Comparison of ENCODE assay signal across 1 cellular context in the genomic region with DNA sequence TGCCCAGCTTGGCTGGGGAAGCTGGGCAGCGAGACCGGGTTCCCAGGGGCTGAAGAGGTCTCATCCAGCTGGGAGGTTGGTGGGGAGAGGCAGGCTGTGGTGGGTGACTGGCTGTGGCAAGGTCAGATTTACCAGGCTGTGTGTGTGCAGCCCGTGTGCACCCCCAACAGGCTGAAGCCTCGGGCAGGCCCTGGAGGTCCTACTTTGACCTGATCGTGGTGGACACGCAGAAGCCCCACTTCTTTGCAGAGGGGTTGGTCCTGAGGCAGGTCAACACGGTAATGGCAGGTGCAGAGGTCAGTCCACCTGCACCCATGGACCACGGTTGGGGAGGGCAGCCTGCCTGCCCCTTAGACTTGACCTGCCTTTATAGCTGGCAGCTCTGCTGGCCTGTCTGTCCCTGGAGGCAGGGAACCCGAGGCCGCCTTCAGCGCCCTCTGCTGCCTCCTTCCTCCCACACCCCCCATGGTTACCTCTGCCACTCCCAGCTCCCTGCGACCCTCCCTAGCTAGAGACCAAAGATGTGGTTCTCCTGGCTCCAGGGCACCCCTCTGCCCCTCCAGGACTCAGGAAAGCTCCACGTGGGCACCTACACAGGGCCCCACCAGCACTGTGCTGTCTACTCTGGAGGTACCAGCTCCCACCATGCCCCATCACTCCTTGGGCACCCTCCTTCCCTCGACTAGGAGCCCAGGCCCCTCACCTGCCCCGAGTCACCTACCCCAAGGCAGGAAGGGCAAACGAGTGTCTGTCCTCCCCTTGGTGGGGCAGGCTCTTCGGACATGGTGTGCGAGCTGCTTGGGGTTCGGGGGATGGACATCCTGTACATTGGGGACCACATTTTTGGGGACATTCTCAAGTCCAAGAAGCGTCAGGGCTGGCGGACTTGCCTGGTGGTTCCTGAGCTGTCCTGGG.
TF ChIP-seq lines count a peak whose summit lies in the region.

No MANE protein-coding gene starts in this region.

TF ChIP-seq in SK-N-SH treated with all-trans-retinoic acid at 6 μM for 48 hours, 23 proteins besides CTCF, POLR2A, EP300 and RAD21 (continued from another document):
- TF ChIP-seq, protein P1, sequence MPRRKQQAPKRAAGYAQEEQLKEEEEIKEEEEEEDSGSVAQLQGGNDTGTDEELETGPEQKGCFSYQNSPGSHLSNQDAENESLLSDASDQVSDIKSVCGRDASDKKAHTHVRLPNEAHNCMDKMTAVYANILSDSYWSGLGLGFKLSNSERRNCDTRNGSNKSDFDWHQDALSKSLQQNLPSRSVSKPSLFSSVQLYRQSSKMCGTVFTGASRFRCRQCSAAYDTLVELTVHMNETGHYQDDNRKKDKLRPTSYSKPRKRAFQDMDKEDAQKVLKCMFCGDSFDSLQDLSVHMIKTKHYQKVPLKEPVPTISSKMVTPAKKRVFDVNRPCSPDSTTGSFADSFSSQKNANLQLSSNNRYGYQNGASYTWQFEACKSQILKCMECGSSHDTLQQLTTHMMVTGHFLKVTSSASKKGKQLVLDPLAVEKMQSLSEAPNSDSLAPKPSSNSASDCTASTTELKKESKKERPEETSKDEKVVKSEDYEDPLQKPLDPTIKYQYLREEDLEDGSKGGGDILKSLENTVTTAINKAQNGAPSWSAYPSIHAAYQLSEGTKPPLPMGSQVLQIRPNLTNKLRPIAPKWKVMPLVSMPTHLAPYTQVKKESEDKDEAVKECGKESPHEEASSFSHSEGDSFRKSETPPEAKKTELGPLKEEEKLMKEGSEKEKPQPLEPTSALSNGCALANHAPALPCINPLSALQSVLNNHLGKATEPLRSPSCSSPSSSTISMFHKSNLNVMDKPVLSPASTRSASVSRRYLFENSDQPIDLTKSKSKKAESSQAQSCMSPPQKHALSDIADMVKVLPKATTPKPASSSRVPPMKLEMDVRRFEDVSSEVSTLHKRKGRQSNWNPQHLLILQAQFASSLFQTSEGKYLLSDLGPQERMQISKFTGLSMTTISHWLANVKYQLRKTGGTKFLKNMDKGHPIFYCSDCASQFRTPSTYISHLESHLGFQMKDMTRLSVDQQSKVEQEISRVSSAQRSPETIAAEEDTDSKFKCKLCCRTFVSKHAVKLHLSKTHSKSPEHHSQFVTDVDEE (CRISPR knock-in tag; IDR thresholded peaks at IDR 0.05), result no peak
- TF ChIP-seq ZC3H10 (CRISPR knock-in tag; IDR thresholded peaks at IDR 0.05), result no peak
- TF ChIP-seq RARB (CRISPR knock-in tag; IDR thresholded peaks at IDR 0.05), result no peak
- TF ChIP-seq GLIS3 (CRISPR knock-in tag; IDR thresholded peaks at IDR 0.05), result no peak
- TF ChIP-seq CSDC2 (CRISPR knock-in tag; IDR thresholded peaks at IDR 0.05), result no peak
- no peak for TF ChIP-seq ISL1 (CRISPR knock-in tag; IDR thresholded peaks at IDR 0.05)
- TF ChIP-seq OSR1 (CRISPR knock-in tag; IDR thresholded peaks at IDR 0.05), result no peak
- no peak for TF ChIP-seq BACH2 (CRISPR knock-in tag; IDR thresholded peaks at IDR 0.05; ENCODE audit: borderline replicate concordance)
- no peak for TF ChIP-seq ZNF70 (CRISPR knock-in tag; IDR thresholded peaks at IDR 0.05)
- TF ChIP-seq, protein P2, sequence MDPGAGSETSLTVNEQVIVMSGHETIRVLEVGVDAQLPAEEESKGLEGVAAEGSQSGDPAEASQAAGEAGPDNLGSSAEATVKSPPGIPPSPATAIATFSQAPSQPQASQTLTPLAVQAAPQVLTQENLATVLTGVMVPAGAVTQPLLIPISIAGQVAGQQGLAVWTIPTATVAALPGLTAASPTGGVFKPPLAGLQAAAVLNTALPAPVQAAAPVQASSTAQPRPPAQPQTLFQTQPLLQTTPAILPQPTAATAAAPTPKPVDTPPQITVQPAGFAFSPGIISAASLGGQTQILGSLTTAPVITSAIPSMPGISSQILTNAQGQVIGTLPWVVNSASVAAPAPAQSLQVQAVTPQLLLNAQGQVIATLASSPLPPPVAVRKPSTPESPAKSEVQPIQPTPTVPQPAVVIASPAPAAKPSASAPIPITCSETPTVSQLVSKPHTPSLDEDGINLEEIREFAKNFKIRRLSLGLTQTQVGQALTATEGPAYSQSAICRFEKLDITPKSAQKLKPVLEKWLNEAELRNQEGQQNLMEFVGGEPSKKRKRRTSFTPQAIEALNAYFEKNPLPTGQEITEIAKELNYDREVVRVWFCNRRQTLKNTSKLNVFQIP (CRISPR knock-in tag; IDR thresholded peaks at IDR 0.05; ENCODE audit: borderline replicate concordance, low read depth), result no peak
- TF ChIP-seq ZNF8 (CRISPR knock-in tag; IDR thresholded peaks at IDR 0.05), result no peak
